1 cellular context compared by ENCODE assay signal in the genomic region with DNA sequence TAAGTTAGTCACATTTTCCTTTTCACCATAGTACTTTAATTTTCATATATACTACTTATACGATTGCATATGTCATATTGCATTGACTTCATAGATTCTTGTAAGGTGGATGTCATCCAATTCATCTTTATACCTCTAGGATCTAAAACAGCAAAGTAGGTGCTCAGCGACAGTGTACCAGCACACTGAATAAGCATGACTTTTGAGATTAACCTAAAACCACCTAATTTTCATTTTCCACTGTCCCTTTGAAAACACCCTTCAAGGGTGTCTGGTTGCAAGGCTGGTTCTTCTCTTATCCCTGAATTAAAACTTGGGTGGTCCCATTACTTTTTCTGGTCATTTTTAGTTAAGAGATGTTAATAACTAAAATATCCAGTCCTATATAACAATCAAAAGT.
A peak's percentile ranks its signal among the peaks of the same experiment; 100 is the strongest.
TF ChIP-seq lines count a peak whose summit lies in the region.

No MANE protein-coding gene starts in this region.

TF ChIP-seq in GM12878, 131 proteins besides CTCF, POLR2A, EP300 and RAD21 (continued from another document):
- 0 out of 2 replicates have a peak, but pooled peaks have one; percentile 55 for TF ChIP-seq RELB (IDR thresholded peaks at IDR 0.05; ENCODE audit: low read depth)
- TF ChIP-seq, protein P1, sequence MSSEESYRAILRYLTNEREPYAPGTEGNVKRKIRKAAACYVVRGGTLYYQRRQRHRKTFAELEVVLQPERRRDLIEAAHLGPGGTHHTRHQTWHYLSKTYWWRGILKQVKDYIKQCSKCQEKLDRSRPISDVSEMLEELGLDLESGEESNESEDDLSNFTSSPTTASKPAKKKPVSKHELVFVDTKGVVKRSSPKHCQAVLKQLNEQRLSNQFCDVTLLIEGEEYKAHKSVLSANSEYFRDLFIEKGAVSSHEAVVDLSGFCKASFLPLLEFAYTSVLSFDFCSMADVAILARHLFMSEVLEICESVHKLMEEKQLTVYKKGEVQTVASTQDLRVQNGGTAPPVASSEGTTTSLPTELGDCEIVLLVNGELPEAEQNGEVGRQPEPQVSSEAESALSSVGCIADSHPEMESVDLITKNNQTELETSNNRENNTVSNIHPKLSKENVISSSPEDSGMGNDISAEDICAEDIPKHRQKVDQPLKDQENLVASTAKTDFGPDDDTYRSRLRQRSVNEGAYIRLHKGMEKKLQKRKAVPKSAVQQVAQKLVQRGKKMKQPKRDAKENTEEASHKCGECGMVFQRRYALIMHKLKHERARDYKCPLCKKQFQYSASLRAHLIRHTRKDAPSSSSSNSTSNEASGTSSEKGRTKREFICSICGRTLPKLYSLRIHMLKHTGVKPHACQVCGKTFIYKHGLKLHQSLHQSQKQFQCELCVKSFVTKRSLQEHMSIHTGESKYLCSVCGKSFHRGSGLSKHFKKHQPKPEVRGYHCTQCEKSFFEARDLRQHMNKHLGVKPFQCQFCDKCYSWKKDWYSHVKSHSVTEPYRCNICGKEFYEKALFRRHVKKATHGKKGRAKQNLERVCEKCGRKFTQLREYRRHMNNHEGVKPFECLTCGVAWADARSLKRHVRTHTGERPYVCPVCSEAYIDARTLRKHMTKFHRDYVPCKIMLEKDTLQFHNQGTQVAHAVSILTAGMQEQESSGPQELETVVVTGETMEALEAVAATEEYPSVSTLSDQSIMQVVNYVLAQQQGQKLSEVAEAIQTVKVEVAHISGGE (CRISPR knock-in tag; IDR thresholded peaks at IDR 0.05) = no peak
- no peak for TF ChIP-seq RFX5 (IDR thresholded peaks at IDR 0.05; ENCODE audit: low read depth, low read length)
- TF ChIP-seq IKZF2 (IDR thresholded peaks at IDR 0.05) = peak in 1 of 2 experiments; percentile 48; a peak in 2 of 4 replicates
- no peak for TF ChIP-seq E4F1 (IDR thresholded peaks at IDR 0.05; ENCODE audit: borderline replicate concordance, partially characterized antibody)
- no peak for TF ChIP-seq NBN (IDR thresholded peaks at IDR 0.05)
- TF ChIP-seq BACH1 (IDR thresholded peaks at IDR 0.05; ENCODE audit: borderline replicate concordance) = no peak
- peak; percentile 24; the same call in 1 of the 2 replicates for TF ChIP-seq IKZF1 (conservative IDR thresholded peaks at IDR 0.05)
- peak; percentile 34 for TF ChIP-seq SKIL (IDR thresholded peaks at IDR 0.05; ENCODE audit: low read depth, poor library complexity, severe bottlenecking)
- no peak for TF ChIP-seq MEF2B (IDR thresholded peaks at IDR 0.05; ENCODE audit: partially characterized antibody, poor library complexity, severe bottlenecking)
- TF ChIP-seq CEBPB (IDR thresholded peaks at IDR 0.05; ENCODE audit: borderline replicate concordance in 1 of 2, low read depth in 2 of 2, low read length in 2 of 2) = no peak
- TF ChIP-seq POU2F2 (IDR thresholded peaks at IDR 0.05; ENCODE audit: borderline replicate concordance, low read depth, low read length) = peak; percentile 29; the same call in 1 of the 3 replicates
- TF ChIP-seq GATAD2B (conservative IDR thresholded peaks at IDR 0.05; ENCODE audit: low read depth) = no peak
- peak in 1 of 2 experiments; percentile 30; a peak in 1 of 4 replicates for TF ChIP-seq BHLHE40 (IDR thresholded peaks at IDR 0.05; ENCODE audit: borderline replicate concordance in 1 of 2, low read depth in 2 of 2, low read length in 1 of 2)
- no peak for TF ChIP-seq FOXM1 (IDR thresholded peaks at IDR 0.05; ENCODE audit: low read depth, low read length)
- TF ChIP-seq BCLAF1 (IDR thresholded peaks at IDR 0.05) = no peak
- peak; percentile 42; the same call in 1 of the 2 replicates for TF ChIP-seq RUNX3 (IDR thresholded peaks at IDR 0.05; ENCODE audit: low read length)
- TF ChIP-seq CEBPZ (IDR thresholded peaks at IDR 0.05; ENCODE audit: low read depth, low read length) = no peak
- TF ChIP-seq, protein P2, sequence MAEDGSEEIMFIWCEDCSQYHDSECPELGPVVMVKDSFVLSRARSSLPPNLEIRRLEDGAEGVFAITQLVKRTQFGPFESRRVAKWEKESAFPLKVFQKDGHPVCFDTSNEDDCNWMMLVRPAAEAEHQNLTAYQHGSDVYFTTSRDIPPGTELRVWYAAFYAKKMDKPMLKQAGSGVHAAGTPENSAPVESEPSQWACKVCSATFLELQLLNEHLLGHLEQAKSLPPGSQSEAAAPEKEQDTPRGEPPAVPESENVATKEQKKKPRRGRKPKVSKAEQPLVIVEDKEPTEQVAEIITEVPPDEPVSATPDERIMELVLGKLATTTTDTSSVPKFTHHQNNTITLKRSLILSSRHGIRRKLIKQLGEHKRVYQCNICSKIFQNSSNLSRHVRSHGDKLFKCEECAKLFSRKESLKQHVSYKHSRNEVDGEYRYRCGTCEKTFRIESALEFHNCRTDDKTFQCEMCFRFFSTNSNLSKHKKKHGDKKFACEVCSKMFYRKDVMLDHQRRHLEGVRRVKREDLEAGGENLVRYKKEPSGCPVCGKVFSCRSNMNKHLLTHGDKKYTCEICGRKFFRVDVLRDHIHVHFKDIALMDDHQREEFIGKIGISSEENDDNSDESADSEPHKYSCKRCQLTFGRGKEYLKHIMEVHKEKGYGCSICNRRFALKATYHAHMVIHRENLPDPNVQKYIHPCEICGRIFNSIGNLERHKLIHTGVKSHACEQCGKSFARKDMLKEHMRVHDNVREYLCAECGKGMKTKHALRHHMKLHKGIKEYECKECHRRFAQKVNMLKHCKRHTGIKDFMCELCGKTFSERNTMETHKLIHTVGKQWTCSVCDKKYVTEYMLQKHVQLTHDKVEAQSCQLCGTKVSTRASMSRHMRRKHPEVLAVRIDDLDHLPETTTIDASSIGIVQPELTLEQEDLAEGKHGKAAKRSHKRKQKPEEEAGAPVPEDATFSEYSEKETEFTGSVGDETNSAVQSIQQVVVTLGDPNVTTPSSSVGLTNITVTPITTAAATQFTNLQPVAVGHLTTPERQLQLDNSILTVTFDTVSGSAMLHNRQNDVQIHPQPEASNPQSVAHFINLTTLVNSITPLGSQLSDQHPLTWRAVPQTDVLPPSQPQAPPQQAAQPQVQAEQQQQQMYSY (CRISPR knock-in tag; IDR thresholded peaks at IDR 0.05) = no peak
- TF ChIP-seq ZNF207 (IDR thresholded peaks at IDR 0.05; ENCODE audit: borderline replicate concordance) = no peak
- TF ChIP-seq, protein P3, sequence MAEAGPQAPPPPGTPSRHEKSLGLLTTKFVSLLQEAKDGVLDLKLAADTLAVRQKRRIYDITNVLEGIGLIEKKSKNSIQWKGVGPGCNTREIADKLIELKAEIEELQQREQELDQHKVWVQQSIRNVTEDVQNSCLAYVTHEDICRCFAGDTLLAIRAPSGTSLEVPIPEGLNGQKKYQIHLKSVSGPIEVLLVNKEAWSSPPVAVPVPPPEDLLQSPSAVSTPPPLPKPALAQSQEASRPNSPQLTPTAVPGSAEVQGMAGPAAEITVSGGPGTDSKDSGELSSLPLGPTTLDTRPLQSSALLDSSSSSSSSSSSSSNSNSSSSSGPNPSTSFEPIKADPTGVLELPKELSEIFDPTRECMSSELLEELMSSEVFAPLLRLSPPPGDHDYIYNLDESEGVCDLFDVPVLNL (IDR thresholded peaks at IDR 0.05; ENCODE audit: low read depth, low read length) = no peak
- TF ChIP-seq CBX5 (IDR thresholded peaks at IDR 0.05; ENCODE audit: low read depth) = no peak
- TF ChIP-seq JUNB (IDR thresholded peaks at IDR 0.05) = no peak
- TF ChIP-seq NR2F1 (conservative IDR thresholded peaks at IDR 0.05) = peak; percentile 61; the same call in 1 of the 2 replicates
- no peak for TF ChIP-seq LARP7 (IDR thresholded peaks at IDR 0.05)
- TF ChIP-seq CREB1 (IDR thresholded peaks at IDR 0.05; ENCODE audit: low read depth) = no peak
